8 cellular contexts compared by ENCODE assay signal in genomic region chr12:54125950-54126695, GRCh38.
DNase-seq lines count a peak whose midpoint lies in the region; ATAC-seq and TF ChIP-seq lines count a peak whose summit lies in the region.

No MANE protein-coding gene starts in this region.

- H3K9me3 Mint-ChIP-seq in activated CD4-positive, alpha-beta memory T cell treated with anti-CD3 and anti-CD28 coated beads for 36 hours = no peaks in the 10 kb centered on the region

- H3K4me1 Mint-ChIP-seq in activated CD4-positive, alpha-beta memory T cell treated with anti-CD3 and anti-CD28 coated beads for 36 hours (ENCODE audit: low read depth) = peaks cover 9% of the 10 kb centered on the region

- H2BK5ac ChIP-seq in mesendoderm (ENCODE audit: low read length) = no peak overlapping the region

- no peak overlapping the region for H3K23ac ChIP-seq in mesendoderm (ENCODE audit: low read length)

- no peak overlapping the region for H4K5ac ChIP-seq in mesendoderm (ENCODE audit: low read length)

- no peaks in the 10 kb centered on the region for H3K79me1 ChIP-seq in mesendoderm (ENCODE audit: low read length)

- peak overlapping the region; percentile 49 for H3K56ac ChIP-seq in mesendoderm (ENCODE audit: low read length)

- no peak overlapping the region for H3K4ac ChIP-seq in mesendoderm (ENCODE audit: low read depth, low read length)

- no peak overlapping the region for H3K27ac Mint-ChIP-seq in activated CD4-positive, alpha-beta memory T cell treated with anti-CD3 and anti-CD28 coated beads for 36 hours

- H3K36me3 Mint-ChIP-seq in activated CD4-positive, alpha-beta memory T cell treated with anti-CD3 and anti-CD28 coated beads for 36 hours = no peaks in the 10 kb centered on the region

- H2AK5ac ChIP-seq in mesendoderm (ENCODE audit: low read length) = no peak overlapping the region

- no peaks in the 10 kb centered on the region for H3K9me3 ChIP-seq in upper lobe of right lung

- peaks cover 2% of the 10 kb centered on the region for H3K4me1 ChIP-seq in mesendoderm (ENCODE audit: control insufficient read depth, low read depth, low read length)
- H3K4me1 ChIP-seq in upper lobe of right lung = peaks cover 12% of the 10 kb centered on the region

- CTCF ChIA-PET in activated CD4-positive, alpha-beta memory T cell treated with anti-CD3 and anti-CD28 coated beads for 36 hours (lab: Charles Lee) = no interaction called here

- peak overlapping the region; percentile 42 for H3K4me2 ChIP-seq in mesendoderm (ENCODE audit: low read length)

- H3K79me2 ChIP-seq in mesendoderm (ENCODE audit: control insufficient read depth, insufficient read depth, low read length) = no peaks in the 10 kb centered on the region

- H2BK15ac ChIP-seq in mesendoderm (replicated peaks; ENCODE audit: low read depth) = no peak overlapping the region

- intact Hi-C loops in upper lobe of right lung (cut with DNase I) = no loop called here
- intact Hi-C loops in activated CD4-positive, alpha-beta memory T cell treated with anti-CD3 and anti-CD28 coated beads for 36 hours (cut with micrococcal nuclease) = no loop called here

- H3K4me3 ChIP-seq in coronary artery = peak overlapping the region; percentile 95
- peak overlapping the region; percentile 22 for H3K4me3 ChIP-seq in mesendoderm (ENCODE audit: low read length)
- H3K4me3 ChIP-seq in upper lobe of right lung = peak overlapping the region; percentile 60

- peaks cover 61% of the 10 kb centered on the region for H3K27me3 Mint-ChIP-seq in activated CD4-positive, alpha-beta memory T cell treated with anti-CD3 and anti-CD28 coated beads for 36 hours

- no peaks in the 10 kb centered on the region for H3K36me3 ChIP-seq in mesendoderm (ENCODE audit: control insufficient read depth, insufficient read depth, low read length)
- H3K36me3 ChIP-seq in upper lobe of right lung = no peaks in the 10 kb centered on the region

- ATAC-seq in upper lobe of right lung = peak; percentile 59
- no peak for ATAC-seq in HG03460 (IDR thresholded peaks at IDR 0.05; ENCODE audit: unreplicated experiment)

- TF ChIP-seq CTCF in coronary artery (IDR thresholded peaks at IDR 0.05) (no peak), upper lobe of right lung (IDR thresholded peaks at IDR 0.05) (no peak)

- peak overlapping the region; percentile 75 to 90 for H3K27ac ChIP-seq in coronary artery
- H3K27ac ChIP-seq in mesendoderm (ENCODE audit: low read depth, low read length) = no peak overlapping the region
- H3K27ac ChIP-seq in upper lobe of right lung = peak overlapping the region; percentile 42

- POLR2A ChIA-PET in activated CD4-positive, alpha-beta memory T cell treated with anti-CD3 and anti-CD28 coated beads for 36 hours (lab: Charles Lee) = no interaction called here

- no CpG with 5 or more reads among the region's 50 CpGs for WGBS in mesendoderm (ENCODE audit: extremely low coverage, insufficient coverage, low lambda C conversion rate)

- DNase-seq in NCI-H510A treated with DMSO at 0.1 percent for 48 hours (lab: John Stamatoyannopoulos, UW) = peak; percentile 22
- DNase-seq in NCI-H510A (lab: John Stamatoyannopoulos, UW) = no peak
- DNase-seq in coronary artery (ENCODE audit: low spot score) = no peak
- DNase-seq in mesendoderm = no peak
- DNase-seq in upper lobe of right lung = no peak
- no peak for DNase-seq in GOT3 (lab: John Stamatoyannopoulos, UW)
- no peak for DNase-seq in activated CD4-positive, alpha-beta memory T cell treated with anti-CD3 and anti-CD28 coated beads for 36 hours

- no peak overlapping the region for H2BK120ac ChIP-seq in mesendoderm (ENCODE audit: low read depth, low read length)

- H3K9ac ChIP-seq in mesendoderm (ENCODE audit: low read length) = peak overlapping the region; percentile 27

- no peak overlapping the region for H4K8ac ChIP-seq in mesendoderm (ENCODE audit: low read depth, low read length)

- no peak overlapping the region for H3K4me3 Mint-ChIP-seq in activated CD4-positive, alpha-beta memory T cell treated with anti-CD3 and anti-CD28 coated beads for 36 hours

- peaks cover 52% of the 10 kb centered on the region for H3K27me3 ChIP-seq in mesendoderm (ENCODE audit: insufficient read depth, low read length, poor library complexity)
- H3K27me3 ChIP-seq in upper lobe of right lung = peaks cover 40% of the 10 kb centered on the region

- H3K18ac ChIP-seq in mesendoderm (ENCODE audit: low read length) = no peak overlapping the region

Comparison
In these comparisons a context has a peak if more than half of its experiments do, and no peak if none do; other contexts are left out.
1. H3K4me3 ChIP-seq: peak in every context shown above with its lines; median percentile 95 in coronary artery; 60 in upper lobe of right lung; 22 in mesendoderm.